Comparison of ENCODE assay signal across 8 cellular contexts in the genomic region with DNA sequence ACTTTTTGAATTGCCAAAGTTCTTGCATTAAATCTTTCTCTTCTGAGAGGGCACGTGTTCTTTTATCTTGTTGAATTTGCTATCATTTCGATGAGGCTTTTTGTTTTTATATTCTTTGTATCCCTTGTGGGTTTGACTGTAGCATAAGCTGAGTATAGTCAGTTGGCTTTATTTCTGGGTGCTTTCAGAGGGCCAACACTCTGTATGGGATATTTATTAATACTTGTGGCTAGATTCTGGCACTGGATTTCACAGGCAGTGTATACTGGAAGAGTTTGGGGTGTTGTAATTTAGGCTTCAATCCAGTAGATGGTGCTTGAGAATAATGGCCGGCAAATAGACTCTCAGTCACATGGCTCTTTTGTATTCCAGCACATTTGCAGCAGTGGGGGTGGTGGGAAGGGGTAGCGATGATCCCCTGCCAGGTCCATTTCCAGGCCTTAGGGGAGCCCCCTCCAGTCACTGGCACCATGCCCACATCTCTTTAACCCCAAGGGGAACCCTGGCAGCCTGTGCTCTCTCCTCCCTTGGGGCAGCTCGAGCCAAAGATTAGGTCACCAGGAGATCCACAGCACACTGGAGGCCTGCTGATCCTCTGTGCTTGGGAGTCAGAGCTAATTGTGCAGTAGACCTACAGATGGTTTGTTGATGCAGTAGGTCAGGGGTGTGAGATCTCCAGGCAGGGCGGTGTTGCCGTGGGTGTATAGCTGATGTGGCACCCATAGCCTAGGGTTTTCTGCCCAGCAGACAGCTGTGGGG.
DNase-seq lines count a peak whose midpoint lies in the region; ATAC-seq and TF ChIP-seq lines count a peak whose summit lies in the region.

No MANE protein-coding gene starts in this region.

- H3K9ac ChIP-seq in mammary epithelial cell (ENCODE audit: insufficient read depth, low read length) = no peak overlapping the region

- H4K20me1 ChIP-seq in mammary epithelial cell (ENCODE audit: insufficient read depth, low read length) = no peaks in the 10 kb centered on the region

- dilution Hi-C loops in mammary epithelial cell (cut with HindIII; ENCODE audit: low sequenced_read_pairs) = no loop called here

- TF ChIP-seq CTCF in GM12873 (IDR thresholded peaks at IDR 0.05; ENCODE audit: insufficient read depth, low read depth, low read length, missing control alignments) (peak; percentile 52), mammary epithelial cell (conservative IDR thresholded peaks at IDR 0.05 in 1 of 2, IDR thresholded peaks at IDR 0.05 in 1 of 2; ENCODE audit: extremely low read depth in 1 of 2, insufficient read depth in 1 of 2, low read depth in 1 of 2, low read length in 2 of 2) (peak; percentile 45 to 60), right lobe of liver (IDR thresholded peaks at IDR 0.05) (peak in 2 of 4 donors; percentile 17 to 35)

- no peaks in the 10 kb centered on the region for H3K27me3 ChIP-seq in mammary epithelial cell (ENCODE audit: insufficient read depth, low read length)
- H3K27me3 ChIP-seq in right lobe of liver = no peaks in the 10 kb centered on the region

- CTCF ChIA-PET in mammary epithelial cell (lab: Charles Lee; ENCODE audit: low non-redundant PET) = no interaction called here

- H3K4me1 ChIP-seq in mammary epithelial cell (ENCODE audit: insufficient read depth, low read length) (no peaks in the 10 kb centered on the region), right lobe of liver (no peaks in the 10 kb centered on the region)

- H3K4me2 ChIP-seq in mammary epithelial cell (ENCODE audit: insufficient read depth, low read depth, low read length) = no peak overlapping the region

- BruUV-seq in mammary epithelial cell (replicated peaks; lab: Mats Ljungman, UMichigan) = no TSS peak

- ATAC-seq in right lobe of liver (peak; percentile 45 to 72 (median 56)), GM18861 (IDR thresholded peaks at IDR 0.05; ENCODE audit: unreplicated experiment) (no peak)

- no peaks in the 10 kb centered on the region for H3K79me2 ChIP-seq in mammary epithelial cell (ENCODE audit: insufficient read depth, low read length)

- no peaks in the 10 kb centered on the region for H3K36me3 ChIP-seq in mammary epithelial cell (ENCODE audit: insufficient read depth, low read length)
- H3K36me3 ChIP-seq in right lobe of liver = no peaks in the 10 kb centered on the region

- peak overlapping the region; percentile 43 for H2AFZ ChIP-seq in mammary epithelial cell (ENCODE audit: low read depth, low read length)

- H3K4me3 ChIP-seq in mammary epithelial cell (replicated peaks in 1 of 3; ENCODE audit: insufficient read depth in 1 of 3, low read depth in 2 of 3, low read length in 3 of 3) = no peak overlapping the region
- no peak overlapping the region for H3K4me3 ChIP-seq in right lobe of liver

- in situ Hi-C loops in mammary epithelial cell (cut with MboI; ENCODE audit: low sequenced_read_pairs in 2 of 2) = no loop called here

- H3K27ac ChIP-seq in mammary epithelial cell (ENCODE audit: insufficient read depth, low read depth, low read length) (no peak overlapping the region), right lobe of liver (no peak overlapping the region)

- H3K9me3 ChIP-seq in mammary epithelial cell (replicated peaks; ENCODE audit: insufficient read depth, low read length) = no peaks in the 10 kb centered on the region
- H3K9me3 ChIP-seq in right lobe of liver = no peaks in the 10 kb centered on the region

- DNase-seq in NCI-H460 (ENCODE audit: extremely low read depth, low read depth) = peak; percentile 17
- DNase-seq in mammary epithelial cell = peak; percentile 14
- DNase-seq in right lobe of liver = peak in 1 of 3 donors; percentile 46
- DNase-seq in activated naive CD4-positive, alpha-beta T cell (lab: John Stamatoyannopoulos, UW) = no peak
- DNase-seq in activated CD4-positive, alpha-beta T cell treated with anti-CD3 and anti-CD28 coated beads, Interleukin-2, amount 50 U/mL, for 1 hour = no peak
- no peak for DNase-seq in activated CD4-positive, alpha-beta T cell treated with anti-CD3 and anti-CD28 coated beads for 1 hour

- no peak for TF ChIP-seq POLR2A in right lobe of liver (IDR thresholded peaks at IDR 0.05)

- WGBS in mammary epithelial cell (ENCODE audit: low coverage, missing lambda C conversion rate) = 65% methylated on average over 7 of the region's 7 CpGs
- 48% methylated on average over 5 of the region's 7 CpGs for WGBS in right lobe of liver (ENCODE audit: insufficient coverage, low coverage, low lambda C conversion rate, missing lambda C conversion rate)

- intact Hi-C loops in mammary epithelial cell (cut with micrococcal nuclease) = no loop called here
- intact Hi-C loops in right lobe of liver (cut with DNase I) = no loop called here

Comparison
In these comparisons a context has a peak if more than half of its experiments do, and no peak if none do; other contexts are left out.
1. DNase-seq: peak in NCI-H460 (single experiment) and mammary epithelial cell (single experiment); none in activated naive CD4-positive, alpha-beta T cell (0 of 4), activated CD4-positive, alpha-beta T cell treated with anti-CD3 and anti-CD28 coated beads, Interleukin-2, amount 50 U/mL, for 1 hour (single experiment) and activated CD4-positive, alpha-beta T cell treated with anti-CD3 and anti-CD28 coated beads for 1 hour (single experiment).